Comparison of ENCODE assay signal across 20 cellular contexts in the genomic region with DNA sequence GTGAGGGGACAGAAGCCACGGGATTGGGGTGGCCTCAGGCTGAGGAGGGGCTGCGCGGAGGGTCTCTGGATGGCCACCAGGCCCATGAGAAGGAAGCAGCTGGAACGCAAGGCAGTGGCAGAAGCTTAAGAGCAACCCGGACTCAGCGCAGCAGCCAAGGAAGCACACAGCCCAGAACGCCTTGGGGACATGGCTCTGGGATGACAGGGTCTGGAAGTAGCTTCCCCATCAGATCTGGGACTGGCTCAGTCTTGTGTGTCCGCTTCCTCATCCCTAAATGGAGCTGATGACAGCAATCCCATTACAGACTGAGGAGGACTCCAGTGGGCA. TPM values are rescaled to one million over a fixed set of nuclear protein-coding genes. Genes with fewer than 3 reads are reported as not detected.
A peak's percentile ranks its signal among the peaks of the same experiment; 100 is the strongest.
DNase-seq lines count a peak whose midpoint lies in the region; FAIRE-seq and TF ChIP-seq lines count a peak whose summit lies in the region.
"Had no signal": no experiment of that assay in that cellular context is flagged by ENCODE, and none has a peak within 500 bp of the region (broad histone marks: within the 10 kb centered on the region; RNA-seq: fewer than 3 reads in every experiment).

No MANE protein-coding gene starts in this region.

- H3K36me3 ChIP-seq in H1 (ENCODE audit: control insufficient read depth in 2 of 4, insufficient read depth in 4 of 4, low read length in 3 of 4) (peaks cover 2 to 7% (median 5%) of the 10 kb centered on the region in 4 experiments; a peak in 6 of 8 replicates), tibial artery (peaks cover 0 to 36% (median 16%) of the 10 kb centered on the region in 3 donors)

- peak overlapping the region; percentile 73 for H3K4ac ChIP-seq in H1 (replicated peaks; ENCODE audit: insufficient read length, low read depth, low read length)

- CTCF ChIA-PET in activated CD4-positive, alpha-beta memory T cell treated with anti-CD3 and anti-CD28 coated beads for 36 hours (lab: Charles Lee) = interaction anchor here (1.9 kb wide), 1 partner anchor 76 kb away, joined by 7 read pairs; no protein-coding TSS in a partner anchor
- CTCF ChIA-PET in activated CD4-positive, alpha-beta memory T cell treated with anti-CD3 and anti-CD28 coated beads, Interleukin-2, amount 10 ng/mL, durations not matched to agents 7 days and 5 days (lab: Charles Lee) = no interaction called here
- CTCF ChIA-PET in H1 (lab: Charles Lee; ENCODE audit: partially characterized antibody) (interaction anchor here (1.2 to 3.9 kb wide), 5 partner anchors 11 to 32 kb away, joined by 3 to 14 read pairs (median 10); no protein-coding TSS in a partner anchor), Calu3 (lab: Charles Lee) (no interaction called here)

- no peak overlapping the region for H3K4me3 Mint-ChIP-seq in activated CD4-positive, alpha-beta memory T cell treated with anti-CD3 and anti-CD28 coated beads for 36 hours
- no peak overlapping the region for H3K4me3 Mint-ChIP-seq in activated CD4-positive, alpha-beta memory T cell treated with anti-CD3 and anti-CD28 coated beads, Interleukin-2, amount 10 ng/mL, durations not matched to agents 7 days and 5 days
- H3K4me3 Mint-ChIP-seq in nephron (no peak overlapping the region), Calu3 (ENCODE audit: low read depth, unreplicated experiment) (no peak overlapping the region)
- H3K4me3 Mint-ChIP-seq: CD14-positive monocyte; dendritic cell treated with granulocyte-macrophage colony-stimulating factor and Interleukin-4, amounts not matched to agents 40 ng/mL and 50 ng/mL, for 4 days had no signal

- H3K36me3 Mint-ChIP-seq in activated CD4-positive, alpha-beta memory T cell treated with anti-CD3 and anti-CD28 coated beads for 36 hours = no peaks in the 10 kb centered on the region
- no peaks in the 10 kb centered on the region for H3K36me3 Mint-ChIP-seq in activated CD4-positive, alpha-beta memory T cell treated with anti-CD3 and anti-CD28 coated beads, Interleukin-2, amount 10 ng/mL, durations not matched to agents 7 days and 5 days (ENCODE audit: low read depth)
- H3K36me3 Mint-ChIP-seq in nephron (ENCODE audit: low read depth) (peaks cover 16% of the 10 kb centered on the region), Calu3 (ENCODE audit: insufficient read depth, unreplicated experiment) (peaks cover 12% of the 10 kb centered on the region)
- H3K36me3 Mint-ChIP-seq: CD14-positive monocyte had no signal

- H2BK20ac ChIP-seq in H1 (ENCODE audit: low read length) = no peak overlapping the region

- BruUV-seq in Calu3 (replicated peaks; lab: Mats Ljungman, UMichigan) = no TSS peak

- no peak overlapping the region for H3K4me2 ChIP-seq in H1 (ENCODE audit: insufficient read depth in 1 of 2, low read depth in 2 of 2, low read length in 2 of 2)

- H3K4me1 ChIP-seq in H1 (replicated peaks in 1 of 4; ENCODE audit: control insufficient read depth in 3 of 4, insufficient read depth in 4 of 4, low read length in 3 of 4) = peaks cover 0 to 8% (median 3%) of the 10 kb centered on the region in 4 experiments; a peak in 4 of 7 replicates
- H3K4me1 ChIP-seq in tibial artery = peaks cover 0 to 34% (median 26%) of the 10 kb centered on the region in 4 donors

- H3K14ac ChIP-seq in H1 (ENCODE audit: insufficient read length) = no peak overlapping the region

- no peak overlapping the region for H3K23ac ChIP-seq in H1 (ENCODE audit: insufficient read length)

- intact Hi-C loops in activated CD4-positive, alpha-beta memory T cell treated with anti-CD3 and anti-CD28 coated beads for 36 hours (cut with micrococcal nuclease) = no loop called here
- intact Hi-C loops in tibial artery (cut with DNase I; ENCODE audit: low total_unique reads) = no loop called here
- intact Hi-C loops in Calu3 (cut with micrococcal nuclease; ENCODE audit: unreplicated experiment) = no loop called here

- no peak overlapping the region for H4K8ac ChIP-seq in H1 (ENCODE audit: extremely low read depth, insufficient read depth, low read length)

- H3K23me2 ChIP-seq in H1 (ENCODE audit: low read depth, low read length) = no peaks in the 10 kb centered on the region

- peak overlapping the region; percentile 33 for H3K27ac Mint-ChIP-seq in activated CD4-positive, alpha-beta memory T cell treated with anti-CD3 and anti-CD28 coated beads for 36 hours
- H3K27ac Mint-ChIP-seq in activated CD4-positive, alpha-beta memory T cell treated with anti-CD3 and anti-CD28 coated beads, Interleukin-2, amount 10 ng/mL, durations not matched to agents 7 days and 5 days = no peak overlapping the region
- peak overlapping the region in 2 of 3 experiments; percentile 61 to 82 for H3K27ac Mint-ChIP-seq in nephron
- H3K27ac Mint-ChIP-seq in Calu3 (ENCODE audit: unreplicated experiment) = no peak overlapping the region
- H3K27ac Mint-ChIP-seq: dendritic cell treated with granulocyte-macrophage colony-stimulating factor and Interleukin-4, amounts not matched to agents 40 ng/mL and 50 ng/mL, for 4 days had no signal

- H3K18ac ChIP-seq in H1 (ENCODE audit: extremely low read depth, low read length) = peak overlapping the region; percentile 29; the same call in 1 of the 2 replicates

- no peaks in the 10 kb centered on the region for H3K9me3 Mint-ChIP-seq in activated CD4-positive, alpha-beta memory T cell treated with anti-CD3 and anti-CD28 coated beads for 36 hours
- no peaks in the 10 kb centered on the region for H3K9me3 Mint-ChIP-seq in activated CD4-positive, alpha-beta memory T cell treated with anti-CD3 and anti-CD28 coated beads, Interleukin-2, amount 10 ng/mL, durations not matched to agents 7 days and 5 days
- no peaks in the 10 kb centered on the region for H3K9me3 Mint-ChIP-seq in nephron
- H3K9me3 Mint-ChIP-seq in Calu3 (ENCODE audit: low read depth, unreplicated experiment) = no peaks in the 10 kb centered on the region
- H3K9me3 Mint-ChIP-seq: dendritic cell treated with granulocyte-macrophage colony-stimulating factor and Interleukin-4, amounts not matched to agents 40 ng/mL and 50 ng/mL, for 4 days had no signal

- no peak overlapping the region for H3K56ac ChIP-seq in H1 (replicated peaks; ENCODE audit: insufficient read length, low read depth, low read length)

- TF ChIP-seq EP300 in H1 (IDR thresholded peaks at IDR 0.05; ENCODE audit: borderline replicate concordance in 1 of 2, low read depth in 2 of 2, low read length in 2 of 2) = no peak

- peaks cover 13 to 21% of the 10 kb centered on the region in 2 experiments for H4K20me1 ChIP-seq in H1 (replicated peaks in 1 of 2; ENCODE audit: control insufficient read depth in 1 of 2, insufficient read depth in 2 of 2, low read length in 2 of 2)

- H4K5ac ChIP-seq in H1 (ENCODE audit: insufficient read length, low read depth, low read length) = peak overlapping the region; percentile 19

- H2BK120ac ChIP-seq in H1 (replicated peaks; ENCODE audit: low read depth, low read length) = no peak overlapping the region

- H3K4me1 Mint-ChIP-seq in activated CD4-positive, alpha-beta memory T cell treated with anti-CD3 and anti-CD28 coated beads for 36 hours (ENCODE audit: low read depth) = peaks cover 5% of the 10 kb centered on the region
- H3K4me1 Mint-ChIP-seq in activated CD4-positive, alpha-beta memory T cell treated with anti-CD3 and anti-CD28 coated beads, Interleukin-2, amount 10 ng/mL, durations not matched to agents 7 days and 5 days = no peaks in the 10 kb centered on the region
- H3K4me1 Mint-ChIP-seq in nephron = peaks cover 45% of the 10 kb centered on the region
- H3K4me1 Mint-ChIP-seq in Calu3 (ENCODE audit: low read depth, unreplicated experiment) = no peaks in the 10 kb centered on the region
- H3K4me1 Mint-ChIP-seq: CD14-positive monocyte had no signal

- peaks cover 0 to 56% of the 10 kb centered on the region in 2 experiments; a peak in 3 of 4 replicates for H3K79me2 ChIP-seq in H1 (ENCODE audit: control insufficient read depth in 1 of 2, insufficient read depth in 2 of 2, low read length in 2 of 2)

- H3K4me3 ChIP-seq in H1 (ENCODE audit: extremely low read depth in 1 of 4, insufficient read depth in 2 of 4, low read depth in 3 of 4, low read length in 4 of 4) (no peak overlapping the region), tibial artery (no peak overlapping the region)
- H3K4me3 ChIP-seq: skin epidermis had no signal

- H3K79me1 ChIP-seq in H1 (ENCODE audit: low read depth, low read length) = peaks cover 25% of the 10 kb centered on the region

- H2AFZ ChIP-seq in H1 (ENCODE audit: low read length) = no peak overlapping the region

- H3K27me3 Mint-ChIP-seq in activated CD4-positive, alpha-beta memory T cell treated with anti-CD3 and anti-CD28 coated beads for 36 hours = no peaks in the 10 kb centered on the region
- H3K27me3 Mint-ChIP-seq in activated CD4-positive, alpha-beta memory T cell treated with anti-CD3 and anti-CD28 coated beads, Interleukin-2, amount 10 ng/mL, durations not matched to agents 7 days and 5 days = no peaks in the 10 kb centered on the region
- H3K27me3 Mint-ChIP-seq in nephron (ENCODE audit: low read depth) (no peaks in the 10 kb centered on the region), Calu3 (ENCODE audit: unreplicated experiment) (no peaks in the 10 kb centered on the region)
- H3K27me3 Mint-ChIP-seq: dendritic cell treated with granulocyte-macrophage colony-stimulating factor and Interleukin-4, amounts not matched to agents 40 ng/mL and 50 ng/mL, for 4 days had no signal

- H3K27ac ChIP-seq in H1 (ENCODE audit: low read depth, low read length) (peak overlapping the region; percentile 53; the same call in 1 of the 2 replicates), tibial artery (peak overlapping the region; percentile 4 to 59)

- no peak overlapping the region for H2BK15ac ChIP-seq in H1 (ENCODE audit: low read length)

- TF ChIP-seq POLR2A in H1 (IDR thresholded peaks at IDR 0.05; ENCODE audit: control extremely low read depth in 1 of 2, low read depth in 2 of 2, low read length in 2 of 2) = no peak

- TF ChIP-seq CTCF in H1 (IDR thresholded peaks at IDR 0.05; ENCODE audit: control extremely low read depth in 1 of 3, insufficient read depth in 1 of 3, low read depth in 1 of 3, low read length in 3 of 3) (no peak), nephron (IDR thresholded peaks at IDR 0.05; ENCODE audit: unreplicated experiment in 3 of 3) (no peak), tibial artery (IDR thresholded peaks at IDR 0.05) (no peak), Calu3 (IDR thresholded peaks at IDR 0.05; ENCODE audit: unreplicated experiment) (no peak)

- peak overlapping the region; percentile 12; the same call in 1 of the 2 replicates for H2BK5ac ChIP-seq in H1 (ENCODE audit: low read depth, low read length)

- no peak overlapping the region for H2AK5ac ChIP-seq in H1 (ENCODE audit: low read depth, low read length)

- no peak for TF ChIP-seq RAD21 in H1 (IDR thresholded peaks at IDR 0.05 in 1 of 2, conservative IDR thresholded peaks at IDR 0.05 in 1 of 2; ENCODE audit: low read depth in 2 of 2, low read length in 2 of 2)

- WGBS in H1 (ENCODE audit: extremely low coverage in 1 of 2, insufficient coverage in 1 of 2, insufficient read length in 1 of 2, insufficient replicate concordance in 2 of 2, low coverage in 1 of 2, low lambda C conversion rate in 2 of 2, missing lambda C conversion rate in 1 of 2), 2 experiments = 92% methylated on average over 8 of the region's 8 CpGs; no CpG with 5 or more reads in 1 of the 2 experiments

- H2BK12ac ChIP-seq in H1 (ENCODE audit: low read depth, low read length) = no peak overlapping the region

- no peak overlapping the region for H3K9ac ChIP-seq in H1 (replicated peaks in 1 of 4; ENCODE audit: extremely low read depth in 1 of 4, low read depth in 3 of 4, low read length in 3 of 4)

- H4K91ac ChIP-seq in H1 (replicated peaks; ENCODE audit: insufficient read length, low read length) = peak overlapping the region; percentile 50

- H3K9me3 ChIP-seq in H1 (ENCODE audit: insufficient read depth in 2 of 2, low read depth in 1 of 2, low read length in 1 of 2) = no peaks in the 10 kb centered on the region; a peak in 1 of 4 replicates
- H3K9me3 ChIP-seq in tibial artery = no peaks in the 10 kb centered on the region

- DNase-seq in activated CD4-positive, alpha-beta memory T cell treated with anti-CD3 and anti-CD28 coated beads for 36 hours = no peak
- DNase-seq in activated CD4-positive, alpha-beta memory T cell treated with anti-CD3 and anti-CD28 coated beads, Interleukin-2, amount 10 ng/mL, durations not matched to agents 7 days and 5 days = no peak
- no peak for DNase-seq in H1 (ENCODE audit: low read depth in 1 of 2, low spot score in 2 of 2)
- no peak for DNase-seq in tibial artery
- DNase-seq in NCI-H748 (lab: John Stamatoyannopoulos, UW; ENCODE audit: unreplicated experiment) = no peak
- no peak for DNase-seq in SW480 (ENCODE audit: low spot score)
- DNase-seq in Calu3 = no peak
- DNase-seq: 8988T; activated CD4-positive, alpha-beta T cell treated with anti-CD3 and anti-CD28 coated beads for 4 hours; activated CD8-positive, alpha-beta memory T cell treated with anti-CD3 and anti-CD28 coated beads, Interleukin-2, amount 50 U/mL, for 4 hours; activated gamma-delta T cell; NCI-H1436 treated with DMSO at 0.1 percent for 48 hours; NCI-H2227 treated with DMSO at 0.1 percent for 48 hours; stimulated activated CD4-positive, alpha-beta T cell treated with anti-CD3 and anti-CD28 coated beads, Interleukin-2, amount 100 ng/mL, for 48 hours had no signal

- POLR2A ChIA-PET in activated CD4-positive, alpha-beta memory T cell treated with anti-CD3 and anti-CD28 coated beads for 36 hours (lab: Charles Lee) = no interaction called here
- POLR2A ChIA-PET in activated CD4-positive, alpha-beta memory T cell treated with anti-CD3 and anti-CD28 coated beads, Interleukin-2, amount 10 ng/mL, durations not matched to agents 7 days and 5 days (lab: Charles Lee) = no interaction called here
- POLR2A ChIA-PET in H1 (lab: Charles Lee; ENCODE audit: partially characterized antibody) = interaction anchor here (1.1 to 5.1 kb wide), 2 partner anchors 13 to 32 kb away, joined by 3 to 22 read pairs; no protein-coding TSS in a partner anchor

- no peak for FAIRE-seq in H1 (lab: Jason Lieb, UNC)
- FAIRE-seq: RCC 7860, TTC549 had no signal

- no peaks in the 10 kb centered on the region for H3K27me3 ChIP-seq in H1 (replicated peaks in 1 of 4; ENCODE audit: control insufficient read depth in 3 of 4, extremely low read depth in 1 of 4, insufficient read depth in 3 of 4, low read length in 3 of 4)
- H3K27me3 ChIP-seq in tibial artery = no peaks in the 10 kb centered on the region

RNA-seq across cellular contexts. Expression of gene KLHL25, which starts 30.5 kb away (rescaled TPM):
- total RNA-seq in activated CD4-positive, alpha-beta memory T cell treated with anti-CD3 and anti-CD28 coated beads for 36 hours = 1 to 10 TPM; 5.3 to 5.7 TPM
- 1 to 10 TPM; 4.3 to 4.4 TPM for total RNA-seq in activated CD4-positive, alpha-beta memory T cell treated with anti-CD3 and anti-CD28 coated beads, Interleukin-2, amount 10 ng/mL, durations not matched to agents 7 days and 5 days
- 16.5 and 17.1 TPM in 2 replicates for total RNA-seq in H1 (2021; fragmentation: NEBNext Ultra II Directional; extraction: Animal tissue kit (Norgen Biotek cat#: 25700))
- polyA plus RNA-seq in H1 (2011; rRNA removed) = 22.0 and 28.6 TPM in 2 replicates
- polyA plus RNA-seq in H1 (2011; cell fraction: cytosol; rRNA removed) = 19.5 TPM
- 35.3 TPM for polyA plus RNA-seq in H1 (2011; cell fraction: nucleus; rRNA removed)
- polyA plus RNA-seq in H1 (2012, experiment 1 of 2) = 10.2 to 16.3 TPM (median 14.4 TPM) in 4 replicates
- polyA plus RNA-seq in H1 (2012, experiment 2 of 2) = 13.3 TPM
- 7.5 TPM for polyA plus RNA-seq in H1 (2013, experiment 1 of 2)
- 6.3 TPM for polyA plus RNA-seq in H1 (2013, experiment 2 of 2)
- 17.1 and 19.3 TPM in 2 replicates for polyA minus RNA-seq in H1 (2011; rRNA and poly(A)+ RNA removed)
- 14.2 TPM for polyA minus RNA-seq in H1 (2011; cell fraction: cytosol; rRNA and poly(A)+ RNA removed)
- polyA minus RNA-seq in H1 (2011; cell fraction: nucleus; rRNA and poly(A)+ RNA removed) = 28.4 TPM
- 14.1 and 16.0 TPM in 2 replicates for total RNA-seq in Calu3 (2022)

Comparison
In these comparisons a context has a peak if more than half of its experiments do, and no peak if none do; other contexts are left out.
1. H3K27ac Mint-ChIP-seq: peak in activated CD4-positive, alpha-beta memory T cell treated with anti-CD3 and anti-CD28 coated beads for 36 hours (single experiment) and nephron (2 of 3); none in activated CD4-positive, alpha-beta memory T cell treated with anti-CD3 and anti-CD28 coated beads, Interleukin-2, amount 10 ng/mL, durations not matched to agents 7 days and 5 days (single experiment) and Calu3 (single experiment).
2. CTCF ChIA-PET loops: an anchor here in activated CD4-positive, alpha-beta memory T cell treated with anti-CD3 and anti-CD28 coated beads for 36 hours (1.9 kb wide) and H1 (1.2 to 3.9 kb wide); none called in activated CD4-positive, alpha-beta memory T cell treated with anti-CD3 and anti-CD28 coated beads, Interleukin-2, amount 10 ng/mL, durations not matched to agents 7 days and 5 days and Calu3.